ENCODE assay signal across 1 cellular context in genomic region chr7:41241641-41242040, GRCh38.
TF ChIP-seq lines count a peak whose summit lies in the region.

No MANE protein-coding gene starts in this region.

TF ChIP-seq in WTC11, 78 proteins besides CTCF, POLR2A, EP300 and RAD21 (continued from another document):
- no peak for TF ChIP-seq AR (CRISPR knock-in tag; IDR thresholded peaks at IDR 0.05)
